29 cellular contexts compared by ENCODE assay signal in genomic region chr11:105589346-105589745, GRCh38. TPM values are rescaled to one million over a fixed set of nuclear protein-coding genes. Genes with fewer than 3 reads are reported as not detected.
"Had no signal": no experiment of that assay in that cellular context is flagged by ENCODE, and none has a peak within 500 bp of the region (broad histone marks: within the 10 kb centered on the region; RNA-seq: fewer than 3 reads in every experiment).

No MANE protein-coding gene starts in this region.

- DNase-seq: activated CD4-positive, alpha-beta memory T cell treated with anti-CD3 and anti-CD28 coated beads for 36 hours; activated CD4-positive, alpha-beta T cell treated with anti-CD3 and anti-CD28 coated beads, Interleukin-2, amount 10 ng/mL, durations not matched to agents 24 days and 14 days; activated CD4-positive, CD25-positive, alpha-beta regulatory T cell treated with anti-CD3 and anti-CD28 coated beads, Interleukin-2, amount 50 U/mL, for 72 hours; activated CD8-positive, alpha-beta memory T cell treated with anti-CD3 and anti-CD28 coated beads, Interleukin-2, amount 50 U/mL, for 4 hours; activated effector memory CD4-positive, alpha-beta T cell treated with anti-CD3 and anti-CD28 coated beads, Interleukin-2, amount 50 U/mL, for 16 hours; activated naive CD4-positive, alpha-beta T cell treated with anti-CD3 and anti-CD28 coated beads for 36 hours; activated naive CD8-positive, alpha-beta T cell treated with anti-CD3 and anti-CD28 coated beads for 36 hours; activated T-cell treated with anti-CD3 and anti-CD28 coated beads, Interleukin-2, amount 50 U/mL, for 1 hour; colonic mucosa; effector CD8-positive, alpha-beta T cell; esophagus squamous epithelium; glutamatergic neuron; midbrain; naive thymus-derived CD4-positive, alpha-beta T cell; occipital lobe; stimulated activated CD4-positive, alpha-beta T cell treated with anti-CD3 and anti-CD28 coated beads, Interleukin-12 subunit alpha, Interleukin-12 subunit beta, amount 100 ng/mL, for 4 hours; stimulated activated CD4-positive, alpha-beta T cell treated with anti-CD3 and anti-CD28 coated beads, Interleukin-4, amount 100 ng/mL, for 1 hour; stimulated activated naive CD8-positive, alpha-beta T cell treated with anti-CD3 and anti-CD28 coated beads, Interleukin-15, Interleukin-2, amounts not matched to agents 100 U/mL and 50 U/mL, for 24 hours; T-helper 2 cell; trophoblast cell had no signal

- ATAC-seq: naive thymus-derived CD4-positive, alpha-beta T cell; sciatic nerve; stimulated activated naive CD8-positive, alpha-beta T cell treated with anti-CD3 and anti-CD28 coated beads, Interleukin-15, Interleukin-2, amounts not matched to agents 100 U/mL and 50 U/mL, for 24 hours had no signal

- H3K4me3 ChIP-seq: ascending aorta, colonic mucosa, esophagus squamous epithelium, skin epidermis, thoracic aorta had no signal

- H3K27ac ChIP-seq: ascending aorta, colonic mucosa, epithelial cell of prostate, esophagus squamous epithelium, skin epidermis, thoracic aorta had no signal

- H3K36me3 ChIP-seq: ascending aorta, colonic mucosa, esophagus squamous epithelium, thoracic aorta had no signal

- H3K4me1 ChIP-seq: ascending aorta, colonic mucosa, esophagus squamous epithelium had no signal

- H3K9me3 ChIP-seq: ascending aorta, colonic mucosa, esophagus squamous epithelium, thoracic aorta had no signal

- H3K27me3 ChIP-seq: ascending aorta, colonic mucosa, esophagus squamous epithelium had no signal

RNA-seq across cellular contexts. Expression of gene GRIA4, which starts 20.5 kb away (rescaled TPM):
- total RNA-seq: activated CD4-positive, alpha-beta memory T cell treated with anti-CD3 and anti-CD28 coated beads for 36 hours; activated CD4-positive, alpha-beta T cell treated with anti-CD3 and anti-CD28 coated beads, Interleukin-2, amount 10 ng/mL, durations not matched to agents 24 days and 14 days; activated CD8-positive, alpha-beta memory T cell treated with anti-CD3 and anti-CD28 coated beads for 36 hours; activated naive CD4-positive, alpha-beta T cell treated with anti-CD3 and anti-CD28 coated beads for 36 hours; activated naive CD8-positive, alpha-beta T cell treated with anti-CD3 and anti-CD28 coated beads for 36 hours; activated T-helper 1 cell treated with anti-CD3 and anti-CD28 coated beads, Interleukin-12 subunit alpha, Interleukin-12 subunit beta, Interleukin-2, Interleukin-4 antibody, amounts not matched to agents 30 ng/mL and 10 ng/mL and 1 ng/mL, durations not matched to agents 14 hours and 24 hours and 36 hours; ascending aorta; dermis microvascular lymphatic vessel endothelial cell; esophagus squamous epithelium; naive thymus-derived CD4-positive, alpha-beta T cell had no signal
- polyA plus RNA-seq: keratinocyte; naive thymus-derived CD4-positive, alpha-beta T cell had no signal
